8 cellular contexts compared by ENCODE assay signal in the genomic region with DNA sequence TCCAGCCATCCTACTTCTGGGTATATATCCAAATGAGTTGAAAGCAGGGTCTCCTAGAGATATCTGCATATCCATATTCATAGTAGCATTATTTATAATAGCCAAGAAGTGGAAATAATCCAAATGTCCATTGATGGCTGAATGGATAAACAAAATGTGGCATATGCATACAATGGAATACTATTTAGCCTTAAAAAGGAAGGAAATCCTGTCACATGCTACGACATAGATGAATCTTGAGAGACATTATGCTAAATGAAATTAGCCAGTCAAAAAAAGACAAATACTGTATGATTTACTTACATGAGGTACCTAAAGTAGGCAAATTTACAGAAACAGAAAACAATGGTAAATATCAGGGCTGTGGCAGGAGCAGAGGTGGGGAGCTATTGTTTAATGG.
"Had no signal": no experiment of that assay in that cellular context is flagged by ENCODE, and none has a peak within 500 bp of the region (broad histone marks: within the 10 kb centered on the region; RNA-seq: fewer than 3 reads in every experiment).

No MANE protein-coding gene starts in this region.

- H3K27ac Mint-ChIP-seq: H9, HFFc6 had no signal

- DNase-seq: GM23248, GOT3, H9, HCEC 1CT, HFFc6, IMR-90, KG1 had no signal

- H3K9me3 Mint-ChIP-seq: H9, HFFc6 had no signal

- H3K4me3 ChIP-seq: GM23248, K562 had no signal

- ATAC-seq: K562 had no signal

- H3K4me3 Mint-ChIP-seq: H9, HFFc6 had no signal

- H3K27ac ChIP-seq: GM23248 had no signal
